ENCODE assay signal across 11 cellular contexts in the genomic region with DNA sequence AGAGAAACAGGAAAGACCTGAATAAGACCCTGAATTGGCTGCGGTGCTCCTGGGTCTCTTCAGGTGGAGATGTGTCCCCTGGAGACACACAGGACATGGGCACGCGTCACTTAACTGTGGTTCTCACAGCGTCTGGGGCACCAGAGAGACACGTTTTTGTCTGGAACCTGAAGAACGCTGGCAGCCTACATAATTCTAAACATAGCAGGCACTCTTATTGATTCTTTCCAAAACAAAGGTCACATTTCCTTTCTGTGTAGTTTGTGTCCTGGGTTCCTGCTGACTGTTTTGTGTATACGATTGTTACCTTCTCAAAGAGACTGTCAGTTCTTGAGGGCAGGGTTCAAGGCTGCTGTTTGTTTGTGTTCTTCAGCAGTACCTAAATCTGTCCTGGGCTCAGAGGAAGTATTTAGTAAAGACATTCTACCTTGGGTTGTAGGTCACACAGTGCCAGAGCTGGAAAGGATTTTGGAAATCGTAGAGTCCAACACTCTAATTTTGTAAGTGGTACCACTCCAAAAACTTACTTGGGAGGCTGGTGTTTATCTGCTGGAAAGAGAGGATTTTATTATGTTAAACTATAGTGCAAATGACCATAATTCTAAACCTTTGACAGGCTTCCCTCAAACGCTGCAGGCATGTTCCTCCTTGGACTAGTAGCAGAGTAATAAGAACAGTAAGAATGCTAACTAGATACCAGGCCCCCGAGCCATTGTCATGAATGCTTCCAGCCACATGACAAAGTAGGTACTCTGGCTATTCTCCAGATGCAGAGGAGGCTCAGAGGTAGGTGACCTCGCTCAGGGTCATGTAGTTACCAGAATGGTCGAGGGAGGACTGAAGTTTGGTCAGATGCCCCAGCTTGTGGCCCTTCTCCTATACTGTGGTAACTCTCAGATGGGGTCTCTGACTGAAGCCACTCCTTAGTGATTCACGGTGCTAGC.
DNase-seq lines count a peak whose midpoint lies in the region; ATAC-seq and TF ChIP-seq lines count a peak whose summit lies in the region.
"Had no signal": no experiment of that assay in that cellular context is flagged by ENCODE, and none has a peak within 500 bp of the region (broad histone marks: within the 10 kb centered on the region; RNA-seq: fewer than 3 reads in every experiment).

No MANE protein-coding gene starts in this region.

- H3K4me1 ChIP-seq in GM23248 (ENCODE audit: insufficient read depth), result peaks cover 73% of the 10 kb centered on the region
- H3K4me1 ChIP-seq in heart right ventricle, result peaks cover 42 to 100% (median 98%) of the 10 kb centered on the region in 9 donors
- peaks cover 75% of the 10 kb centered on the region for H3K4me1 ChIP-seq in psoas muscle

- TF ChIP-seq CTCF in heart right ventricle (IDR thresholded peaks at IDR 0.05) (no peak), psoas muscle (IDR thresholded peaks at IDR 0.05) (no peak)

- intact Hi-C loops in heart right ventricle (cut with DNase I) (loop anchor here in 3 of 10 donors (2.0 to 5.0 kb wide), 3 partner anchors 19 to 164 kb away; a partner anchor contains a TSS), psoas muscle (cut with DNase I) (no loop called here)

- H3K27ac ChIP-seq in GM23248, result peak overlapping the region; percentile 71
- peak overlapping the region; percentile 31 to 91 (median 74) for H3K27ac ChIP-seq in heart right ventricle
- peak overlapping the region; percentile 85 for H3K27ac ChIP-seq in psoas muscle

- H3K4me3 ChIP-seq in GM23248 (no peak overlapping the region), heart right ventricle (no peak overlapping the region), psoas muscle (no peak overlapping the region)

- DNase-seq in GM23248 (peak; percentile 19), heart right ventricle (no peak), psoas muscle (no peak), iPS-NIHi7 (ENCODE audit: extremely low spot score) (no peak), SW480 (ENCODE audit: low spot score) (no peak)
- peak; percentile 36 for DNase-seq in activated CD4-positive, alpha-beta T cell treated with anti-CD3 and anti-CD28 coated beads, Interleukin-2, amount 50 U/mL, for 1 hour
- DNase-seq: GF-D8; head of caudate nucleus; stimulated activated CD4-positive, alpha-beta T cell treated with anti-CD3 and anti-CD28 coated beads, Interleukin-12 subunit alpha, Interleukin-12 subunit beta, amount 100 ng/mL, for 4 hours had no signal

- no peaks in the 10 kb centered on the region for H3K9me3 ChIP-seq in GM23248 (ENCODE audit: low read depth)
- H3K9me3 ChIP-seq in heart right ventricle, result no peaks in the 10 kb centered on the region
- H3K9me3 ChIP-seq in psoas muscle, result no peaks in the 10 kb centered on the region

- WGBS in GM23248 (ENCODE audit: low coverage in 1 of 2, low lambda C conversion rate in 2 of 2, missing lambda C conversion rate in 2 of 2), 2 experiments, result 69 to 72% methylated on average over 13 of the region's 13 CpGs
- 32 to 41% methylated on average over 13 of the region's 13 CpGs for WGBS in heart right ventricle, 2 donors
- 17 to 25% (median 23%) methylated on average over 13 of the region's 13 CpGs for WGBS in psoas muscle, 3 donors

- H2AFZ ChIP-seq in GM23248, result no peak overlapping the region

- H3F3A ChIP-seq in GM23248 (ENCODE audit: insufficient read depth), result peaks cover 55% of the 10 kb centered on the region

- ATAC-seq in heart right ventricle, result peak; percentile 9 to 63 (median 49)
- ATAC-seq in psoas muscle, result peak; percentile 6 to 41 (median 18)
- ATAC-seq in GM18502 (IDR thresholded peaks at IDR 0.05; ENCODE audit: poor library complexity, unreplicated experiment), result no peak
- ATAC-seq in HG03097 (IDR thresholded peaks at IDR 0.05; ENCODE audit: low FRiP score, unreplicated experiment), result no peak

- 0 out of 2 replicates have a peak, but pooled peaks cover 8% of the 10 kb centered on the region for H3K79me2 ChIP-seq in GM23248 (ENCODE audit: insufficient read depth)

- H3K27me3 ChIP-seq in GM23248 (replicated peaks; ENCODE audit: insufficient read depth) (no peaks in the 10 kb centered on the region), heart right ventricle (no peaks in the 10 kb centered on the region), psoas muscle (ENCODE audit: insufficient read depth in 3 of 3, low read length in 2 of 3) (no peaks in the 10 kb centered on the region)

- H3K9ac ChIP-seq in GM23248, result 0 out of 2 replicates have a peak overlapping the region, but pooled peaks have one; percentile 15

- in situ Hi-C loops in GM23248 (cut with MboI), result no loop called here

- no peak overlapping the region for H3K4me2 ChIP-seq in GM23248 (ENCODE audit: unreplicated experiment)

- H3K9me2 ChIP-seq in GM23248 (ENCODE audit: insufficient read depth), result no peaks in the 10 kb centered on the region

- no peaks in the 10 kb centered on the region for H3K36me3 ChIP-seq in GM23248 (ENCODE audit: low read depth)
- peaks cover 0 to 44% (median 7%) of the 10 kb centered on the region in 9 donors for H3K36me3 ChIP-seq in heart right ventricle
- H3K36me3 ChIP-seq in psoas muscle (ENCODE audit: insufficient read depth in 1 of 2, low read depth in 1 of 2), result peaks cover 0 to 12% of the 10 kb centered on the region in 2 donors

- H4K20me1 ChIP-seq in GM23248 (ENCODE audit: insufficient read depth), result no peaks in the 10 kb centered on the region

Comparison
In these comparisons a context has a peak if more than half of its experiments do, and no peak if none do; other contexts are left out.
1. DNase-seq: peak in GM23248 (single experiment) and activated CD4-positive, alpha-beta T cell treated with anti-CD3 and anti-CD28 coated beads, Interleukin-2, amount 50 U/mL, for 1 hour (single experiment); none in heart right ventricle (0 of 2), psoas muscle (0 of 2), iPS-NIHi7 (single experiment) and SW480 (single experiment).
2. ATAC-seq: peak in heart right ventricle (8 of 8) and psoas muscle (4 of 4); none in GM18502 (single experiment) and HG03097 (single experiment).
3. Peak in every context shown above with its lines, with median percentiles within 50 percentile points of each other: H3K27ac ChIP-seq.